1 cellular context compared by ENCODE assay signal in genomic region chr13:26253787-26254582, GRCh38.
TF ChIP-seq lines count a peak whose summit lies in the region.

Gene CDK8 (plus strand): TSS chr13:26254129. CDS start chr13:26254642, 513 bp downstream.

TF ChIP-seq in K562, 482 proteins besides CTCF, POLR2A, EP300 and RAD21 (continued from another document and continues in another):
- TF ChIP-seq ZBTB40 (IDR thresholded peaks at IDR 0.05) (peak; percentile 70; the same call in 1 of the 2 replicates), ZBTB40 (CRISPR knock-in tag; IDR thresholded peaks at IDR 0.05) (no peak), CREB3L1 (IDR thresholded peaks at IDR 0.05; ENCODE audit: borderline replicate concordance, low read depth) (peak; percentile 93; the same call in 1 of the 2 replicates), GABPB2 (CRISPR knock-in tag; conservative IDR thresholded peaks at IDR 0.05) (no peak), PHF8 (IDR thresholded peaks at IDR 0.05; ENCODE audit: borderline replicate concordance, low read length) (peak; percentile 55; the same call in 1 of the 2 replicates), NR4A1 (CRISPR knock-in tag; IDR thresholded peaks at IDR 0.05) (no peak), NR4A1 (tag; IDR thresholded peaks at IDR 0.05) (no peak), SAP30 (IDR thresholded peaks at IDR 0.05; ENCODE audit: borderline replicate concordance, insufficient read depth, low read depth, low read length, poor library complexity, severe bottlenecking) (peak; percentile 67), GABPA (tag; conservative IDR thresholded peaks at IDR 0.05; ENCODE audit: low read depth) (peak; percentile 49; the same call in 1 of the 2 replicates), TBP (optimal IDR thresholded peaks at IDR 0.05; ENCODE audit: low read depth, low read length) (peak; percentile 53), MYNN (IDR thresholded peaks at IDR 0.05) (peak; percentile 44; the same call in 1 of the 2 replicates), MYNN (CRISPR knock-in tag; IDR thresholded peaks at IDR 0.05) (no peak), NR2C1 (IDR thresholded peaks at IDR 0.05) (peak; percentile 45; the same call in 1 of the 2 replicates), NR2C1 (tag; IDR thresholded peaks at IDR 0.05) (peak; percentile 78), AFF1 (IDR thresholded peaks at IDR 0.05; ENCODE audit: low read depth in 1 of 2, partially characterized antibody in 2 of 2) (peak in 1 of 2 experiments; percentile 96), RBFOX2 (IDR thresholded peaks at IDR 0.05; ENCODE audit: low read depth, low read length) (peak; percentile 76), ZNF263 (CRISPR knock-in tag; IDR thresholded peaks at IDR 0.05; ENCODE audit: borderline replicate concordance) (peak; percentile 95), ATF7 (IDR thresholded peaks at IDR 0.05) (peak; percentile 67), HNRNPLL (IDR thresholded peaks at IDR 0.05; ENCODE audit: low read depth, low read length, poor library complexity, severe bottlenecking) (peak; percentile 74), YY1 (IDR thresholded peaks at IDR 0.05; ENCODE audit: borderline replicate concordance in 1 of 3, control insufficient read depth in 1 of 3, extremely low read depth in 1 of 3, insufficient read depth in 3 of 3, insufficient read length in 1 of 3, insufficient replicate concordance in 2 of 3, low read depth in 1 of 3, low read length in 2 of 3) (peak in 1 of 3 experiments; percentile 16), KDM4B (IDR thresholded peaks at IDR 0.05; ENCODE audit: borderline replicate concordance in 2 of 2, low read depth in 1 of 2) (0 out of 4 replicates have a peak, but pooled peaks of 1 of the 2 experiments have one; percentile 56), ADNP (tag; IDR thresholded peaks at IDR 0.05) (no peak), MNT (conservative IDR thresholded peaks at IDR 0.05) (peak; percentile 65 to 85), HINFP (tag; conservative IDR thresholded peaks at IDR 0.05; ENCODE audit: low read depth) (no peak), HNRNPL (IDR thresholded peaks at IDR 0.05; ENCODE audit: low read depth, low read length) (peak; percentile 78; the same call in 1 of the 2 replicates), THAP7 (CRISPR knock-in tag; IDR thresholded peaks at IDR 0.05) (0 out of 2 replicates have a peak, but pooled peaks have one; percentile 19), ZBTB11 (CRISPR knock-in tag; IDR thresholded peaks at IDR 0.05) (peak in 1 of 3 experiments; percentile 43; a peak in 2 of 6 replicates), ZNF561 (CRISPR knock-in tag; conservative IDR thresholded peaks at IDR 0.05) (no peak), KAT7 (CRISPR knock-in tag; IDR thresholded peaks at IDR 0.05; ENCODE audit: borderline replicate concordance) (no peak), EGR1 (conservative IDR thresholded peaks at IDR 0.05) (peak; percentile 24; the same call in 1 of the 2 replicates), ZNF311 (CRISPR knock-in tag; IDR thresholded peaks at IDR 0.05) (no peak), MBD2 (IDR thresholded peaks at IDR 0.05; ENCODE audit: borderline replicate concordance, low read depth) (peak; percentile 92), TFAP4 (CRISPR knock-in tag; IDR thresholded peaks at IDR 0.05; ENCODE audit: borderline replicate concordance) (peak; percentile 59; the same call in 1 of the 2 replicates)
